Comparison of ENCODE assay signal across 8 cellular contexts in the genomic region with DNA sequence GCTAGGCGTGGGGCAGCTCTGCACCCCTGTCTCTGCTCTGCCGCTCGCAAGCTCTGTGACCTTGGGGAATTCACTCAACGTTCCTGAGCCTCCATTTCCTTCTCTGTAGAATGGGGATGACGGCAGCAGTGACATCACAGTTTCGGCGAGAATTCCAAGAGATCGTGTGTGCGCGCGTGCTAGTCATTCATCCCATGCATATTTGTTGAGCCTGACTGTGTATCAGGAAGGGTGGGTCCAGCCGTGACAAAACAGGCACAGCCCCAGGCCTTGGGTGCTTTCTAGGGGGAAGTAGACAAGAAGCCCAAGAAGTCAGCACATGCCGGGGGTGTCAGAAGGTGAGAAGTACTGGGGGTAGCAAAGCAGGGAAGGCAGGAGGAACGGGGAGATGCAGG.
DNase-seq lines count a peak whose midpoint lies in the region; ATAC-seq and TF ChIP-seq lines count a peak whose summit lies in the region.

No MANE protein-coding gene starts in this region.

- TF ChIP-seq CTCF in coronary artery (IDR thresholded peaks at IDR 0.05) = no peak

- peaks cover 18% of the 10 kb centered on the region for H3K4me1 Mint-ChIP-seq in T-helper 1 cell treated with Interleukin-12 subunit alpha and Interleukin-12 subunit beta and Interleukin-4 antibody, amounts not matched to agents 30 μg/mL and 1 μg/mL, for 36 hours (ENCODE audit: low read depth)
- peaks cover 13 to 19% of the 10 kb centered on the region in 2 donors for H3K4me1 Mint-ChIP-seq in natural killer cell treated with Interleukin-12 subunit alpha and Interleukin-12 subunit beta and Interleukin-15 and Interleukin-18, amount 100 ng/mL, for 72 hours (ENCODE audit: low read depth in 2 of 2)

- ATAC-seq in HG03378 (IDR thresholded peaks at IDR 0.05; ENCODE audit: unreplicated experiment) = peak; percentile 13
- ATAC-seq in natural killer cell treated with Interleukin-12 subunit alpha and Interleukin-12 subunit beta and Interleukin-15 and Interleukin-18, amount 100 ng/mL, for 72 hours = no peak

- no peaks in the 10 kb centered on the region for H3K9me3 Mint-ChIP-seq in T-helper 1 cell treated with Interleukin-12 subunit alpha and Interleukin-12 subunit beta and Interleukin-4 antibody, amounts not matched to agents 30 μg/mL and 1 μg/mL, for 36 hours
- no peaks in the 10 kb centered on the region for H3K9me3 Mint-ChIP-seq in natural killer cell treated with Interleukin-12 subunit alpha and Interleukin-12 subunit beta and Interleukin-15 and Interleukin-18, amount 100 ng/mL, for 72 hours

- no peak for DNase-seq in T-helper 1 cell
- DNase-seq in coronary artery (ENCODE audit: low spot score) = no peak
- DNase-seq in natural killer cell treated with Interleukin-12 subunit alpha and Interleukin-12 subunit beta and Interleukin-15 and Interleukin-18, amount 100 ng/mL, for 72 hours (ENCODE audit: low spot score) = no peak
- no peak for DNase-seq in NCI-H69 (lab: John Stamatoyannopoulos, UW)
- no peak for DNase-seq in NCI-H2227 (lab: John Stamatoyannopoulos, UW; ENCODE audit: unreplicated experiment)
- no peak for DNase-seq in NCI-H446 treated with DMSO at 0.1 percent for 48 hours (lab: John Stamatoyannopoulos, UW)

- peaks cover 39% of the 10 kb centered on the region for H3K27me3 Mint-ChIP-seq in T-helper 1 cell treated with Interleukin-12 subunit alpha and Interleukin-12 subunit beta and Interleukin-4 antibody, amounts not matched to agents 30 μg/mL and 1 μg/mL, for 36 hours (ENCODE audit: low read depth)
- peaks cover 6% of the 10 kb centered on the region in 2 donors for H3K27me3 Mint-ChIP-seq in natural killer cell treated with Interleukin-12 subunit alpha and Interleukin-12 subunit beta and Interleukin-15 and Interleukin-18, amount 100 ng/mL, for 72 hours

- no peaks in the 10 kb centered on the region for H3K36me3 Mint-ChIP-seq in T-helper 1 cell treated with Interleukin-12 subunit alpha and Interleukin-12 subunit beta and Interleukin-4 antibody, amounts not matched to agents 30 μg/mL and 1 μg/mL, for 36 hours (ENCODE audit: low read depth)
- H3K36me3 Mint-ChIP-seq in natural killer cell treated with Interleukin-12 subunit alpha and Interleukin-12 subunit beta and Interleukin-15 and Interleukin-18, amount 100 ng/mL, for 72 hours = no peaks in the 10 kb centered on the region

- peak overlapping the region; percentile 78 for H3K27ac Mint-ChIP-seq in T-helper 1 cell treated with Interleukin-12 subunit alpha and Interleukin-12 subunit beta and Interleukin-4 antibody, amounts not matched to agents 30 μg/mL and 1 μg/mL, for 36 hours
- H3K27ac Mint-ChIP-seq in natural killer cell treated with Interleukin-12 subunit alpha and Interleukin-12 subunit beta and Interleukin-15 and Interleukin-18, amount 100 ng/mL, for 72 hours = peak overlapping the region; percentile 26 to 72

- H3K27ac ChIP-seq in coronary artery = peak overlapping the region; percentile 51 to 88

- H3K4me3 Mint-ChIP-seq in T-helper 1 cell treated with Interleukin-12 subunit alpha and Interleukin-12 subunit beta and Interleukin-4 antibody, amounts not matched to agents 30 μg/mL and 1 μg/mL, for 36 hours = peak overlapping the region; percentile 52
- H3K4me3 Mint-ChIP-seq in natural killer cell treated with Interleukin-12 subunit alpha and Interleukin-12 subunit beta and Interleukin-15 and Interleukin-18, amount 100 ng/mL, for 72 hours = peak overlapping the region; percentile 71

- peak overlapping the region; percentile 59 for H3K4me3 ChIP-seq in coronary artery
